1 cellular context compared by ENCODE assay signal in genomic region chr12:21501258-21502163, GRCh38.
A peak's percentile ranks its signal among the peaks of the same experiment; 100 is the strongest.
TF ChIP-seq lines count a peak whose summit lies in the region.

TSS of gene GOLT1B (plus strand) at chr12:21501789. CDS start at chr12:21501924, 135 bp downstream.
TSS of gene RECQL (minus strand) at chr12:21501635. CDS start at chr12:21499570, 2,065 bp downstream.

TF ChIP-seq in WTC11, 78 proteins besides CTCF, POLR2A, EP300 and RAD21 (continued from another document):
- peak; percentile 92 for TF ChIP-seq E2F5 (CRISPR knock-in tag; IDR thresholded peaks at IDR 0.05)
- TF ChIP-seq EMX1 (CRISPR knock-in tag; IDR thresholded peaks at IDR 0.05) = no peak
- peak; percentile 85 for TF ChIP-seq E2F4 (CRISPR knock-in tag; IDR thresholded peaks at IDR 0.05; ENCODE audit: borderline replicate concordance, low read depth)
- TF ChIP-seq ZBTB21 (CRISPR knock-in tag; IDR thresholded peaks at IDR 0.05; ENCODE audit: borderline replicate concordance) = no peak
- TF ChIP-seq SP1 (CRISPR knock-in tag; conservative IDR thresholded peaks at IDR 0.05) = peak; percentile 87
- TF ChIP-seq ZSCAN18 (CRISPR knock-in tag; IDR thresholded peaks at IDR 0.05) = no peak
- TF ChIP-seq GABPB1 (CRISPR knock-in tag; IDR thresholded peaks at IDR 0.05) = peak; percentile 26; the same call in 1 of the 2 replicates
